ENCODE assay signal across 7 cellular contexts in the genomic region with DNA sequence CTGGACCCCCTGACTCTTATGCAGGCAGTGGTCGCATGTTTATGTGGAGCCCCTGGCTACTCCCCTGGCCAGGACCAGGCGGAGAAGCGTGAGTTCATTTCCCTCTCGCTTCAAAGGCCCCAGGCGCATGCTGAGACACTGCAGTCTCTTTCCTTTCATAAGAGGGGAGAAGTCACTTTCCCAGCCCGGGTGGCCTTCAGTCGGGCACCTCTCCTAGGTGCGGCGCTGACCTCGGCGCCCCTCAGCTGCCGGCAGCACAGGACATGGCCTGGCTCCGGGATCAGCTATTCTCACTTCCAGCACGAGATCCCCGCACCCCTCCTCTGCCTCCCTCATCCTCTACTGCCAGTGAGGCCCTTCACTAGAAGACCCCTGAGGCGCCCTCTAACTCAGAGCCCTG.
"Had no signal": no experiment of that assay in that cellular context is flagged by ENCODE, and none has a peak within 500 bp of the region (broad histone marks: within the 10 kb centered on the region; RNA-seq: fewer than 3 reads in every experiment).

No MANE protein-coding gene starts in this region.

- H3K9ac ChIP-seq: GM23248 had no signal

- DNase-seq: GM23248, GOT3, H7, HFFc6 had no signal

- H3K27ac ChIP-seq: GM23248, HL-60 had no signal

- H2AFZ ChIP-seq: GM23248 had no signal

- H3K4me1 Mint-ChIP-seq: IgD-negative memory B cell had no signal

- H3K4me3 ChIP-seq: GM23248, HAP-1 had no signal

- H3K36me3 ChIP-seq: HAP-1 had no signal

- H3K4me3 Mint-ChIP-seq: HFFc6, IgD-negative memory B cell had no signal

- H3K27ac Mint-ChIP-seq: HFFc6, IgD-negative memory B cell had no signal

- H3K36me3 Mint-ChIP-seq: IgD-negative memory B cell had no signal

- H3K4me1 ChIP-seq: HAP-1 had no signal

- H3K9me3 ChIP-seq: HAP-1 had no signal
